ENCODE assay signal across 1 cellular context in genomic region chr4:4575284-4576211, GRCh38.
TF ChIP-seq lines count a peak whose summit lies in the region.

No MANE protein-coding gene starts in this region.

TF ChIP-seq in liver, 16 proteins besides CTCF, POLR2A, EP300 and RAD21 (continued from another document):
- TF ChIP-seq REST (IDR thresholded peaks at IDR 0.05) (no peak), ATF3 (IDR thresholded peaks at IDR 0.05) (no peak), GABPA (IDR thresholded peaks at IDR 0.05 in 1 of 2, conservative IDR thresholded peaks at IDR 0.05 in 1 of 2) (no peak), ZBTB33 (IDR thresholded peaks at IDR 0.05) (no peak)
